Comparison of ENCODE assay signal across 30 cellular contexts in genomic region chr5:32889078-32889477, GRCh38.
DNase-seq lines count a peak whose midpoint lies in the region; TF ChIP-seq lines count a peak whose summit lies in the region.
"Had no signal": no experiment of that assay in that cellular context is flagged by ENCODE, and none has a peak within 500 bp of the region (broad histone marks: within the 10 kb centered on the region; RNA-seq: fewer than 3 reads in every experiment).

No MANE protein-coding gene starts in this region.

- H3K27ac ChIP-seq in 22Rv1 (peak overlapping the region; percentile 62), VCaP (peak overlapping the region; percentile 78)
- H3K27ac ChIP-seq: A549; BLaER1; BLaER1 treated with 17β-estradiol and CSF1 and Interleukin-3, amounts not matched to agents 10 nM and 100 nM; C4-2B had no signal

- DNase-seq in LNCaP clone FGC (ENCODE audit: low read depth) (peak; percentile 74), NCI-H1417 (lab: John Stamatoyannopoulos, UW) (no peak), NCI-H187 (lab: John Stamatoyannopoulos, UW) (no peak)
- no peak for DNase-seq in stimulated activated CD4-positive, alpha-beta T cell treated with anti-CD3 and anti-CD28 coated beads, Interleukin-4, amount 100 ng/mL, for 4 hours
- DNase-seq: 8988T; ACHN; AML-193; BE2C; C1 segment of cervical spinal cord; Caco-2; Calu3; CD4-positive, alpha-beta memory T cell; CD4-positive, alpha-beta T cell; CD4-positive, CD25-positive, alpha-beta regulatory T cell; CD8-positive, alpha-beta memory T cell; CD8-positive, alpha-beta T cell; COR-L47; DMS 273 treated with DMSO at 0.1 percent for 48 hours; DMS153; DMS53; DMS79; DMS79 treated with DMSO at 0.1 percent for 48 hours; DND-41; EL had no signal

- no peak overlapping the region for H3K4me3 ChIP-seq in LNCaP clone FGC (ENCODE audit: low read depth, low read length)
- H3K4me3 ChIP-seq: A549; BLaER1; BLaER1 treated with 17β-estradiol and CSF1 and Interleukin-3, amounts not matched to agents 10 nM and 100 nM had no signal

- TF ChIP-seq CTCF in 22Rv1 (IDR thresholded peaks at IDR 0.05) (no peak), LNCaP clone FGC (IDR thresholded peaks at IDR 0.05; ENCODE audit: control insufficient read depth, extremely low read depth, insufficient read depth) (no peak), VCaP (conservative IDR thresholded peaks at IDR 0.05) (no peak)
